Comparison of ENCODE assay signal across 11 cellular contexts in the genomic region with DNA sequence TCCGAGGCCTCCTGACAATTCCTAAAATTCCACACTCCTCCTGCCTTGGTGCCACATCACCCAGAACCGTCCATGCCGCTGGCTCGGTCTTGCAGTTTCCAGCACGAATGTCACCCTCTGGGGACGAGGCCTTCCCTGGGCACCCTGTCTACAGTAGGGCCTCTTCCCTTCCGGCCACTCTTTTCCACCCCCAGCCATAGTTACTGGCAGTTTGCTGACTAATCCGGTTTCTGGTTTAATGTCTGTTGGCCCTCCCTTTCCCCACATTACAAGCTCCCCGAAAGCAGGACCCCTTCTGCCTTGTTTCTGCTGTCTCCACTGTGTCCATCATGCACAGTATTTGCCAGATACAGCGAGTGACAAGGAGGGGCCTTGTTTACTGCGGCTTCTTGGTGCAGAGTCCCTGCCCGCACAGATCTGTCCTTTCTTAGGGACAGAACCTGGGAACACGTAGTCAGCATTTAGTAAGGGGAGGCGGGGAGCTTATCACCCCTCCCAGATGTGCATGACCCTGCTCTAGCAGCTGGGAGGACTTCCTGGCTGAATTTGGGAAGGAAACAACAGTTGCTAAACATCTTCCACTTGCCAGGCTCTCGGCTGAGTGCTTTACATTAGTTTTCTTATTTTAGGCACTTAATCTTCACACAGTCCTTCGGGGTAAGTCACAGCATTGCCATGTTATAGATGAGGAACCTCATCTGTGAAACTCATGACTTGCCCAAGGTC. TPM values are rescaled to one million over a fixed set of nuclear protein-coding genes. Genes with fewer than 3 reads are reported as not detected.
A peak's percentile ranks its signal among the peaks of the same experiment; 100 is the strongest.
DNase-seq lines count a peak whose midpoint lies in the region; ATAC-seq, FAIRE-seq and TF ChIP-seq lines count a peak whose summit lies in the region.
"Had no signal": no experiment of that assay in that cellular context is flagged by ENCODE, and none has a peak within 500 bp of the region (broad histone marks: within the 10 kb centered on the region; RNA-seq: fewer than 3 reads in every experiment).

No MANE protein-coding gene starts in this region.

- intact Hi-C loops in sciatic nerve (cut with DNase I) = no loop called here

- H3K4me3 ChIP-seq in cardiac muscle cell = no peak overlapping the region
- H3K4me3 ChIP-seq: esophagus squamous epithelium had no signal

- peak; percentile 35 for DNase-seq in GM13976 (ENCODE audit: low spot score)
- DNase-seq in RPMI8226 = peak; percentile 75
- DNase-seq in cardiac muscle cell (ENCODE audit: low read depth in 1 of 2, low spot score in 1 of 2) = peak in 1 of 2 donors; percentile 53
- DNase-seq in sciatic nerve (ENCODE audit: low spot score) = no peak
- no peak for DNase-seq in H54 (ENCODE audit: insufficient read length, low spot score)
- no peak for DNase-seq in AG08395 (ENCODE audit: low spot score)
- no peak for DNase-seq in activated naive CD4-positive, alpha-beta T cell treated with anti-CD3 and anti-CD28 coated beads, Interleukin-2, amount 50 U/mL, for 72 hours (ENCODE audit: low spot score in 2 of 2)
- DNase-seq: esophagus squamous epithelium, NCI-H2081 treated with DMSO at 0.1 percent for 48 hours had no signal

- H3K36me3 ChIP-seq in cardiac muscle cell = no peaks in the 10 kb centered on the region
- H3K36me3 ChIP-seq: esophagus squamous epithelium had no signal

- peak overlapping the region in 1 of 2 donors; percentile 68 for H3K27ac Mint-ChIP-seq in activated naive CD4-positive, alpha-beta T cell treated with anti-CD3 and anti-CD28 coated beads, Interleukin-2, amount 50 U/mL, for 72 hours
- H3K27ac Mint-ChIP-seq: T-helper 2 cell treated with Interferon-gamma antibody and Interleukin-4, amounts not matched to agents 5 μg/mL and 100 μg/mL, for 36 hours had no signal

- no peak for FAIRE-seq in H54 (lab: Jason Lieb, UNC)

- H3K27ac ChIP-seq in cardiac muscle cell = peak overlapping the region; percentile 74

- in situ Hi-C loops in GM13976 (cut with MboI; ENCODE audit: low sequenced_read_pairs, unreplicated experiment) = no loop called here

- H3K27me3 ChIP-seq in cardiac muscle cell = no peaks in the 10 kb centered on the region
- H3K27me3 ChIP-seq: esophagus squamous epithelium had no signal

- H3K9me3 ChIP-seq in cardiac muscle cell (ENCODE audit: low read depth) = no peaks in the 10 kb centered on the region
- H3K9me3 ChIP-seq: esophagus squamous epithelium had no signal

- no peaks in the 10 kb centered on the region for H3K36me3 Mint-ChIP-seq in activated naive CD4-positive, alpha-beta T cell treated with anti-CD3 and anti-CD28 coated beads, Interleukin-2, amount 50 U/mL, for 72 hours

- ATAC-seq in sciatic nerve = peak; percentile 75
- ATAC-seq in HG03354 (IDR thresholded peaks at IDR 0.05; ENCODE audit: poor library complexity, severe bottlenecking, unreplicated experiment) = no peak
- no peak for ATAC-seq in activated naive CD4-positive, alpha-beta T cell treated with anti-CD3 and anti-CD28 coated beads, Interleukin-2, amount 50 U/mL, for 72 hours

- peaks cover 30% of the 10 kb centered on the region for H3K4me1 ChIP-seq in cardiac muscle cell (ENCODE audit: low read depth)

- TF ChIP-seq POLR2A in H54 (IDR thresholded peaks at IDR 0.05; ENCODE audit: low read depth, low read length) = no peak

- no peaks in the 10 kb centered on the region for H3K9me3 Mint-ChIP-seq in activated naive CD4-positive, alpha-beta T cell treated with anti-CD3 and anti-CD28 coated beads, Interleukin-2, amount 50 U/mL, for 72 hours
- H3K9me3 Mint-ChIP-seq: T-helper 2 cell treated with Interferon-gamma antibody and Interleukin-4, amounts not matched to agents 5 μg/mL and 100 μg/mL, for 36 hours had no signal

- TF ChIP-seq CTCF in GM13976 (IDR thresholded peaks at IDR 0.05; ENCODE audit: borderline replicate concordance, control extremely low read depth, extremely low read depth, insufficient read depth, missing control alignments) = no peak
- TF ChIP-seq CTCF in cardiac muscle cell (IDR thresholded peaks at IDR 0.05; ENCODE audit: low read depth, low read length) = no peak

RNA-seq across cellular contexts. Expression of a gene that starts 23.6 kb away (rescaled TPM):
- total RNA-seq in cardiac muscle cell (2.0 and 5.5 TPM in 2 replicates), sciatic nerve (not detected)
- 1.2 and 5.0 TPM in 2 replicates for polyA plus RNA-seq in cardiac muscle cell
- not detected for total RNA-seq in activated naive CD4-positive, alpha-beta T cell treated with anti-CD3 and anti-CD28 coated beads, Interleukin-2, amount 50 U/mL, for 72 hours
- total RNA-seq: esophagus squamous epithelium had no signal

RNA-seq across cellular contexts. Expression of a gene that starts 40.8 kb away (rescaled TPM):
- total RNA-seq in cardiac muscle cell (15.5 and 25.9 TPM in 2 replicates), sciatic nerve (211 TPM)
- polyA plus RNA-seq in cardiac muscle cell = 18.8 and 41.2 TPM in 2 replicates
- 10 to 100 TPM; 46.1 to 47.5 TPM for total RNA-seq in activated naive CD4-positive, alpha-beta T cell treated with anti-CD3 and anti-CD28 coated beads, Interleukin-2, amount 50 U/mL, for 72 hours

RNA-seq across cellular contexts. Expression of a gene that starts 49.0 kb away (rescaled TPM):
- total RNA-seq in cardiac muscle cell = 0.25 and 0.63 TPM in 2 replicates
- polyA plus RNA-seq in cardiac muscle cell = 0.81 and 1.1 TPM in 2 replicates
- 36.6 TPM for total RNA-seq in sciatic nerve
- not detected for total RNA-seq in activated naive CD4-positive, alpha-beta T cell treated with anti-CD3 and anti-CD28 coated beads, Interleukin-2, amount 50 U/mL, for 72 hours

Comparison
In these comparisons a context has a peak if more than half of its experiments do, and no peak if none do; other contexts are left out.
1. DNase-seq: peak in GM13976 (single experiment) and RPMI8226 (single experiment); none in sciatic nerve (single experiment), H54 (single experiment), AG08395 (single experiment) and activated naive CD4-positive, alpha-beta T cell treated with anti-CD3 and anti-CD28 coated beads, Interleukin-2, amount 50 U/mL, for 72 hours (0 of 2).
2. RNA of a gene that starts 49.0 kb away (total RNA-seq): 36.6 TPM in sciatic nerve (single experiment); 0.25 to 0.63 TPM in cardiac muscle cell and not detected in activated naive CD4-positive, alpha-beta T cell treated with anti-CD3 and anti-CD28 coated beads, Interleukin-2, amount 50 U/mL, for 72 hours; every median in the first group is over 10 times any median in the second.